ENCODE assay signal across 9 cellular contexts in the genomic region with DNA sequence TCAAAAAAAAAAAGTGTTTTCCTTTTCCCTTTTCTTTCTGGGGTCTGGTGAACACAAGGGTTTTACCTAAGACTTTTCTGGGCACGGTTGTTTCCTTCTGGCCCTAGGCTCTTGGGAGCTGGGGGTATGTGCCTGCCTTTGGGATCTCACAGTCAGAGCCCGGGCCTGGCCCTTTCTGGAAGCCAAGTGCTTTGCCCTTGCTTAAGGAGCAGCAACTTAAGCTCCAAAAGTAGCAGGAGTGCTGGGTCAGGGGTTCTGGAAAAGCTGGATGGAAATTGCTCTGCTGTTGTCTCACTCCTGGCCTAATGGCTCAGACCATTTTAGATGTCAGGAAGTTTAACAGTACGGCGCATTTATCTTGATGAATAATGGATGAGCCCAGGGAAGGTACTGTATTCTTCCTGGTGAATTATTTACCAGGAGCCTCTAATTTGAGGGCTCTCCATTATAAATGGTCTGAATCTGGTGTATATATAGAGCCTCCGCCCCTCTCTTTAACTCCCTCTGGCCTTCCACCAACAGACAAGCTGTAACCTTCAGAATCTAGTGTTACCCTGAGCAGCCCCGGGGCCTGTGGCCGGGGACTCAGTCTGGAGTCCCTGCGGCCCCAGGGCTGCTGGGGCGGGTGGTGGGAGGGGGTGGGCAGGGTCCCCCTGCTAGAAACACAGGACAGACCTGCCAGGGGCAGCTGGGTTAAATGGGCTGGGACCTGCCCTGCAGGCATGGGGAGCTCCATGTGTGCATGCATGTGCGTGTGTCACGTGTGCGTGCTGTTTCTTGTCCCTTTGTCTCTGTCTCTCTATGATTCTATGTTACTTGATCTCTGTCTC. TPM values are rescaled to one million over a fixed set of nuclear protein-coding genes. Genes with fewer than 3 reads are reported as not detected.
A peak's percentile ranks its signal among the peaks of the same experiment; 100 is the strongest.
DNase-seq lines count a peak whose midpoint lies in the region; ATAC-seq and TF ChIP-seq lines count a peak whose summit lies in the region.
"Had no signal": no experiment of that assay in that cellular context is flagged by ENCODE, and none has a peak within 500 bp of the region (broad histone marks: within the 10 kb centered on the region; RNA-seq: fewer than 3 reads in every experiment).

No MANE protein-coding gene starts in this region.

- no peaks in the 10 kb centered on the region for H3K9me3 Mint-ChIP-seq in endodermal cell

- H3K9me3 ChIP-seq in endodermal cell (ENCODE audit: control insufficient read depth, low read length), result no peaks in the 10 kb centered on the region

- H3K27ac Mint-ChIP-seq in endodermal cell, result peak overlapping the region; percentile 88

- peak; percentile 46 for ATAC-seq in sciatic nerve
- ATAC-seq: GM12878 had no signal

- H3K4me1 ChIP-seq in endodermal cell (ENCODE audit: control insufficient read depth, insufficient read depth, low read length), result peaks cover 14% of the 10 kb centered on the region

- WGBS in endodermal cell (ENCODE audit: insufficient coverage in 1 of 2, insufficient read length in 1 of 2), 2 experiments, result 89% methylated on average over 6 to 12 of the region's 12 CpGs

- peaks cover 12% of the 10 kb centered on the region for H3K4me1 Mint-ChIP-seq in endodermal cell

- no peak overlapping the region for H3K4me3 ChIP-seq in endodermal cell (ENCODE audit: low read length)
- H3K4me3 ChIP-seq: GM12878, lung had no signal

- H3K9ac ChIP-seq in endodermal cell (ENCODE audit: extremely low read depth, low read length, poor library complexity, severe bottlenecking), result no peak overlapping the region

- intact Hi-C loops in sciatic nerve (cut with DNase I), result no loop called here

- H3K27ac ChIP-seq in endodermal cell (ENCODE audit: low read depth, low read length) (peak overlapping the region; percentile 78), caudate nucleus (ENCODE audit: low read depth, low read length) (no peak overlapping the region)

- H3K36me3 ChIP-seq in endodermal cell (ENCODE audit: control insufficient read depth, insufficient read depth, low read length), result no peaks in the 10 kb centered on the region

- no peaks in the 10 kb centered on the region for H3K36me3 Mint-ChIP-seq in endodermal cell (ENCODE audit: low read depth)

- no peak overlapping the region for H3K4me3 Mint-ChIP-seq in endodermal cell

- no peak for TF ChIP-seq CTCF in endodermal cell (conservative IDR thresholded peaks at IDR 0.05)

- peak; percentile 76 to 92 for DNase-seq in NCI-H187 (lab: John Stamatoyannopoulos, UW)
- no peak for DNase-seq in endodermal cell
- DNase-seq in sciatic nerve (ENCODE audit: low spot score), result no peak
- DNase-seq in caudate nucleus (lab: John Stamatoyannopoulos, UW), result no peak
- no peak for DNase-seq in mucosa of gallbladder (ENCODE audit: low spot score)
- DNase-seq in ecto neural progenitor cell (ENCODE audit: low spot score), result no peak
- DNase-seq: NCI-H1105 treated with DMSO at 0.1 percent for 48 hours had no signal

- no peaks in the 10 kb centered on the region for H3K27me3 ChIP-seq in endodermal cell (ENCODE audit: control insufficient read depth, insufficient read depth, low read length, poor library complexity, severe bottlenecking)

- no peaks in the 10 kb centered on the region for H3K27me3 Mint-ChIP-seq in endodermal cell (ENCODE audit: insufficient read depth)

RNA-seq across cellular contexts. Expression of a gene that starts 37.5 kb away (rescaled TPM):
- 100 to 1,000 TPM; 167 to 183 TPM for total RNA-seq in endodermal cell
- polyA plus RNA-seq in endodermal cell (2013, experiment 1 of 2), result 126 TPM
- 121 TPM for polyA plus RNA-seq in endodermal cell (2013, experiment 2 of 2)
- 11.0 TPM for total RNA-seq in sciatic nerve
- 30.0 TPM for total RNA-seq in mucosa of gallbladder

RNA-seq across cellular contexts. Expression of a gene that starts 54.2 kb away (rescaled TPM):
- total RNA-seq in endodermal cell, result 10 to 100 TPM; 36.6 to 38.0 TPM
- polyA plus RNA-seq in endodermal cell (2013, experiment 1 of 2), result 40.7 TPM
- polyA plus RNA-seq in endodermal cell (2013, experiment 2 of 2), result 35.4 TPM
- total RNA-seq in sciatic nerve, result 35.5 TPM
- 71.6 TPM for total RNA-seq in mucosa of gallbladder

RNA-seq across cellular contexts. Expression of a gene that starts 54.4 kb away (rescaled TPM):
- 10 to 100 TPM; 51.6 to 65.2 TPM for total RNA-seq in endodermal cell
- 64.5 TPM for polyA plus RNA-seq in endodermal cell (2013, experiment 1 of 2)
- polyA plus RNA-seq in endodermal cell (2013, experiment 2 of 2), result 63.3 TPM
- 40.4 TPM for total RNA-seq in sciatic nerve
- 49.1 TPM for total RNA-seq in mucosa of gallbladder

RNA-seq across cellular contexts. Expression of a gene that starts 57.4 kb away (rescaled TPM):
- total RNA-seq in endodermal cell (10 to 100 TPM; 32.7 to 44.2 TPM), sciatic nerve (32.6 TPM), mucosa of gallbladder (50.5 TPM)
- 37.7 TPM for polyA plus RNA-seq in endodermal cell (2013, experiment 1 of 2)
- 35.2 TPM for polyA plus RNA-seq in endodermal cell (2013, experiment 2 of 2)

RNA-seq across cellular contexts. Expression of a gene that starts 60.0 kb away (rescaled TPM):
- total RNA-seq in endodermal cell, result 10 to 100 TPM; 39.0 to 51.7 TPM
- polyA plus RNA-seq in endodermal cell (2013, experiment 1 of 2), result 37.9 TPM
- 36.0 TPM for polyA plus RNA-seq in endodermal cell (2013, experiment 2 of 2)
- 20.9 TPM for total RNA-seq in sciatic nerve
- total RNA-seq in mucosa of gallbladder, result 29.5 TPM

Comparison
In these comparisons a context has a peak if more than half of its experiments do, and no peak if none do; other contexts are left out.
1. DNase-seq: peak in NCI-H187 (2 of 2); none in endodermal cell (single experiment), sciatic nerve (single experiment), caudate nucleus (0 of 61), mucosa of gallbladder (single experiment) and ecto neural progenitor cell (single experiment).